Comparison of ENCODE assay signal across 8 cellular contexts in genomic region chr15:74695597-74696397, GRCh38. TPM values are rescaled to one million over a fixed set of nuclear protein-coding genes. Genes with fewer than 3 reads are reported as not detected.
A peak's percentile ranks its signal among the peaks of the same experiment; 100 is the strongest.
DNase-seq lines count a peak whose midpoint lies in the region; ATAC-seq and FAIRE-seq lines count a peak whose summit lies in the region.

A gene with protein sequence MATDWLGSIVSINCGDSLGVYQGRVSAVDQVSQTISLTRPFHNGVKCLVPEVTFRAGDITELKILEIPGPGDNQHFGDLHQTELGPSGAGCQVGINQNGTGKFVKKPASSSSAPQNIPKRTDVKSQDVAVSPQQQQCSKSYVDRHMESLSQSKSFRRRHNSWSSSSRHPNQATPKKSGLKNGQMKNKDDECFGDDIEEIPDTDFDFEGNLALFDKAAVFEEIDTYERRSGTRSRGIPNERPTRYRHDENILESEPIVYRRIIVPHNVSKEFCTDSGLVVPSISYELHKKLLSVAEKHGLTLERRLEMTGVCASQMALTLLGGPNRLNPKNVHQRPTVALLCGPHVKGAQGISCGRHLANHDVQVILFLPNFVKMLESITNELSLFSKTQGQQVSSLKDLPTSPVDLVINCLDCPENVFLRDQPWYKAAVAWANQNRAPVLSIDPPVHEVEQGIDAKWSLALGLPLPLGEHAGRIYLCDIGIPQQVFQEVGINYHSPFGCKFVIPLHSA (minus strand): TSS chr15:74696024. CDS start chr15:74675124, 20,900 bp downstream.

- intact Hi-C loops in activated T-helper 1 cell treated with anti-CD3 and anti-CD28 coated beads, Interleukin-12 subunit alpha, Interleukin-12 subunit beta, Interleukin-2, Interleukin-4 antibody, amounts not matched to agents 30 ng/mL and 10 ng/mL and 1 ng/mL, durations not matched to agents 14 hours and 24 hours and 36 hours (cut with micrococcal nuclease) = loop anchor here (1.0 to 5.0 kb wide), 7 partner anchors 29 to 929 kb away; partner anchors contain the start of genes ARID3B, CLK3, MPI and SNUPN

- peaks cover 2% of the 10 kb centered on the region for H3K36me3 Mint-ChIP-seq in activated T-helper 1 cell treated with anti-CD3 and anti-CD28 coated beads, Interleukin-12 subunit alpha, Interleukin-12 subunit beta, Interleukin-2, Interleukin-4 antibody, amounts not matched to agents 30 ng/mL and 10 ng/mL and 1 ng/mL, durations not matched to agents 14 hours and 24 hours and 36 hours (ENCODE audit: low read depth)
- H3K36me3 Mint-ChIP-seq in naive B cell = peaks cover 0 to 7% of the 10 kb centered on the region in 2 donors
- peaks cover 9% of the 10 kb centered on the region for H3K36me3 Mint-ChIP-seq in stimulated activated effector memory CD8-positive, alpha-beta T cell treated with anti-CD3 and anti-CD28 coated beads, Interleukin-12 subunit alpha, Interleukin-12 subunit beta, amount 100 ng/mL, for 72 hours

- H3K9me3 Mint-ChIP-seq in activated T-helper 1 cell treated with anti-CD3 and anti-CD28 coated beads, Interleukin-12 subunit alpha, Interleukin-12 subunit beta, Interleukin-2, Interleukin-4 antibody, amounts not matched to agents 30 ng/mL and 10 ng/mL and 1 ng/mL, durations not matched to agents 14 hours and 24 hours and 36 hours = no peaks in the 10 kb centered on the region
- no peaks in the 10 kb centered on the region for H3K9me3 Mint-ChIP-seq in naive B cell
- H3K9me3 Mint-ChIP-seq in stimulated activated effector memory CD8-positive, alpha-beta T cell treated with anti-CD3 and anti-CD28 coated beads, Interleukin-12 subunit alpha, Interleukin-12 subunit beta, amount 100 ng/mL, for 72 hours = no peaks in the 10 kb centered on the region

- peak within 1 kb of the TSS; percentile 100 for H3K4me3 Mint-ChIP-seq in activated T-helper 1 cell treated with anti-CD3 and anti-CD28 coated beads, Interleukin-12 subunit alpha, Interleukin-12 subunit beta, Interleukin-2, Interleukin-4 antibody, amounts not matched to agents 30 ng/mL and 10 ng/mL and 1 ng/mL, durations not matched to agents 14 hours and 24 hours and 36 hours
- peak within 1 kb of the TSS; percentile 96 to 100 (median 100) for H3K4me3 Mint-ChIP-seq in naive B cell
- peak within 1 kb of the TSS; percentile 100 for H3K4me3 Mint-ChIP-seq in stimulated activated effector memory CD8-positive, alpha-beta T cell treated with anti-CD3 and anti-CD28 coated beads, Interleukin-12 subunit alpha, Interleukin-12 subunit beta, amount 100 ng/mL, for 72 hours

- FAIRE-seq in RCC 7860 (lab: Jason Lieb, UNC) = no peak

- H3K27ac Mint-ChIP-seq in activated T-helper 1 cell treated with anti-CD3 and anti-CD28 coated beads, Interleukin-12 subunit alpha, Interleukin-12 subunit beta, Interleukin-2, Interleukin-4 antibody, amounts not matched to agents 30 ng/mL and 10 ng/mL and 1 ng/mL, durations not matched to agents 14 hours and 24 hours and 36 hours = peak within 1 kb of the TSS; percentile 100
- peak within 1 kb of the TSS; percentile 92 to 99 (median 97) for H3K27ac Mint-ChIP-seq in naive B cell
- H3K27ac Mint-ChIP-seq in stimulated activated effector memory CD8-positive, alpha-beta T cell treated with anti-CD3 and anti-CD28 coated beads, Interleukin-12 subunit alpha, Interleukin-12 subunit beta, amount 100 ng/mL, for 72 hours = peak within 1 kb of the TSS; percentile 100

- DNase-seq in COLO668 (lab: John Stamatoyannopoulos, UW; ENCODE audit: unreplicated experiment) (peak; percentile 90), KBM-7 (peak; percentile 94), RCC 7860 (ENCODE audit: low spot score) (peak; percentile 48), fibroblast of gingiva (ENCODE audit: low read depth) (peak; percentile 71), naive B cell (peak; percentile 81)
- DNase-seq in activated T-helper 1 cell treated with anti-CD3 and anti-CD28 coated beads, Interleukin-12 subunit alpha, Interleukin-12 subunit beta, Interleukin-2, Interleukin-4 antibody, amounts not matched to agents 30 ng/mL and 10 ng/mL and 1 ng/mL, durations not matched to agents 14 hours and 24 hours and 36 hours (ENCODE audit: low spot score) = peak; percentile 80
- DNase-seq in stimulated activated effector memory CD8-positive, alpha-beta T cell treated with anti-CD3 and anti-CD28 coated beads, Interleukin-12 subunit alpha, Interleukin-12 subunit beta, amount 100 ng/mL, for 72 hours (ENCODE audit: low spot score in 2 of 2) = peak; percentile 69 to 94

- peaks cover 40% of the 10 kb centered on the region for H3K4me1 Mint-ChIP-seq in activated T-helper 1 cell treated with anti-CD3 and anti-CD28 coated beads, Interleukin-12 subunit alpha, Interleukin-12 subunit beta, Interleukin-2, Interleukin-4 antibody, amounts not matched to agents 30 ng/mL and 10 ng/mL and 1 ng/mL, durations not matched to agents 14 hours and 24 hours and 36 hours (ENCODE audit: low read depth)
- H3K4me1 Mint-ChIP-seq in naive B cell = peaks cover 24 to 34% (median 26%) of the 10 kb centered on the region in 3 donors
- H3K4me1 Mint-ChIP-seq in stimulated activated effector memory CD8-positive, alpha-beta T cell treated with anti-CD3 and anti-CD28 coated beads, Interleukin-12 subunit alpha, Interleukin-12 subunit beta, amount 100 ng/mL, for 72 hours = peaks cover 45% of the 10 kb centered on the region

- ATAC-seq in GM21423 (IDR thresholded peaks at IDR 0.05; ENCODE audit: unreplicated experiment) = peak; percentile 71
- peak; percentile 91 to 94 for ATAC-seq in naive B cell (ENCODE audit: low read depth in 2 of 2)
- peak; percentile 96 for ATAC-seq in stimulated activated effector memory CD8-positive, alpha-beta T cell treated with anti-CD3 and anti-CD28 coated beads, Interleukin-12 subunit alpha, Interleukin-12 subunit beta, amount 100 ng/mL, for 72 hours

- in situ Hi-C loops in KBM-7 (cut with MboI; ENCODE audit: low pct_unique_long_range_greater_than_20kb, low sequenced_read_pairs) = no loop called here

- H3K27me3 Mint-ChIP-seq in activated T-helper 1 cell treated with anti-CD3 and anti-CD28 coated beads, Interleukin-12 subunit alpha, Interleukin-12 subunit beta, Interleukin-2, Interleukin-4 antibody, amounts not matched to agents 30 ng/mL and 10 ng/mL and 1 ng/mL, durations not matched to agents 14 hours and 24 hours and 36 hours (ENCODE audit: insufficient read depth) = peaks cover 2% of the 10 kb centered on the region
- no peaks in the 10 kb centered on the region for H3K27me3 Mint-ChIP-seq in naive B cell

RNA-seq across cellular contexts. Expression of the gene that starts here (rescaled TPM):
- 58.4 and 61.4 TPM in 2 replicates for total RNA-seq in activated T-helper 1 cell treated with anti-CD3 and anti-CD28 coated beads, Interleukin-12 subunit alpha, Interleukin-12 subunit beta, Interleukin-2, Interleukin-4 antibody, amounts not matched to agents 30 ng/mL and 10 ng/mL and 1 ng/mL, durations not matched to agents 14 hours and 24 hours and 36 hours
- polyA plus RNA-seq in naive B cell (ENCODE audit: low read depth in 6 of 6) = 10 to 100 TPM; 14.4 to 30.1 (median 24.1) TPM

Comparison
In these comparisons a context has a peak if more than half of its experiments do, and no peak if none do; other contexts are left out.
1. Peak in every context shown above with its lines: DNase-seq and ATAC-seq.